Comparison of ENCODE assay signal across 8 cellular contexts in the genomic region with DNA sequence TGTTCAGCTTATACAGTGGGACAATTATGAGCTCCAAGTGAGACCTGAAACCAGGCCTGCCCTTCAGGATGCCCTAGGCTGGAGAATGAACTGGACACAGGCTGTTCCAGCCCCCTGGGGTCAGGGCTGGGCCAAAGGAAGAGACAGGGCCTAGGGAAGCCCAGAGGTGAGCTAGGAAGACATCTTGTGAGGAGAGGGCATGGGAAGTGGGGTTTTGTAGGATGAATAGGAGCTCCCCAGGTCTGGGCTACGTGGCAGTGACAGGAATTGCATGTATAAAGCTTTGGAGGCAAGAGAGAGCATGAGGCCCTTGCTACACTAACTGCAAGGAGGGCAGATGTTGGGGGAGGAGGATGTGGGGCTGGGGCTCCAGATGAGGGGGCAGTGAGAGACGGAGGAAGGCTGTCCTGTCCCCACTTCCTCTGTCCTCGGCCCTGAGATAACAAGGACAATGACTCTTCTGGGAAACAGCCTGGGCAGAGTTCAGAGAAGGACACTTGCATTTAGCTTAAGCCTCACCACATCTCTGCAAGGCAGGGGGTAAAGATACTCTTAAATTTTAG. TPM values are rescaled to one million over a fixed set of nuclear protein-coding genes. Genes with fewer than 3 reads are reported as not detected.
DNase-seq lines count a peak whose midpoint lies in the region; TF ChIP-seq lines count a peak whose summit lies in the region.
"Had no signal": no experiment of that assay in that cellular context is flagged by ENCODE, and none has a peak within 500 bp of the region (broad histone marks: within the 10 kb centered on the region; RNA-seq: fewer than 3 reads in every experiment).

No MANE protein-coding gene starts in this region.

- H3K36me3 ChIP-seq in spleen (peaks cover 0 to 32% (median 25%) of the 10 kb centered on the region in 6 donors), WERI-Rb-1 (peaks cover 16% of the 10 kb centered on the region)

- H3K9me3 ChIP-seq in spleen: no peaks in the 10 kb centered on the region
- H3K9me3 ChIP-seq in WERI-Rb-1 (ENCODE audit: severe bottlenecking): no peaks in the 10 kb centered on the region

- H3K27me3 ChIP-seq in spleen (replicated peaks in 1 of 7): peaks cover 0 to 43% (median 13%) of the 10 kb centered on the region in 7 donors
- no peaks in the 10 kb centered on the region for H3K27me3 ChIP-seq in WERI-Rb-1 (ENCODE audit: insufficient read depth, low read depth, severe bottlenecking)

- no peaks in the 10 kb centered on the region for H3K9me3 Mint-ChIP-seq in chondrocyte (ENCODE audit: low read depth)

- peak overlapping the region; percentile 67 for H3K4me3 Mint-ChIP-seq in chondrocyte (ENCODE audit: unreplicated experiment)

- H3K27me3 Mint-ChIP-seq in chondrocyte (ENCODE audit: low read depth): no peaks in the 10 kb centered on the region

- peak overlapping the region; percentile 87 for H3K27ac Mint-ChIP-seq in chondrocyte (ENCODE audit: unreplicated experiment)

- H3K4me3 ChIP-seq in spleen: peak overlapping the region in 1 of 8 donors; percentile 77
- H3K4me3 ChIP-seq in WERI-Rb-1 (ENCODE audit: low read depth, low read length): no peak overlapping the region
- H3K4me3 ChIP-seq: PC-9 had no signal

- TF ChIP-seq CTCF in chondrocyte (IDR thresholded peaks at IDR 0.05): no peak
- TF ChIP-seq CTCF in spleen (IDR thresholded peaks at IDR 0.05 in 8 of 11, conservative IDR thresholded peaks at IDR 0.05 in 3 of 11): no peak
- TF ChIP-seq CTCF in WERI-Rb-1 (IDR thresholded peaks at IDR 0.05; ENCODE audit: low read depth, low read length): no peak

- TF ChIP-seq POLR2A in spleen (IDR thresholded peaks at IDR 0.05): no peak
- no peak for TF ChIP-seq POLR2A in erythroblast (IDR thresholded peaks at IDR 0.05; ENCODE audit: low read length)

- H3K4me1 Mint-ChIP-seq in chondrocyte (ENCODE audit: low read depth): peaks cover 35% of the 10 kb centered on the region

- intact Hi-C loops in spleen (cut with DNase I; ENCODE audit: low total_unique reads): no loop called here

- peaks cover 3% of the 10 kb centered on the region for H3K36me3 Mint-ChIP-seq in chondrocyte (ENCODE audit: low read depth)

- H3K27ac ChIP-seq in spleen (peak overlapping the region; percentile 63 to 91 (median 84)), WERI-Rb-1 (no peak overlapping the region)
- H3K27ac ChIP-seq: PC-9 had no signal

- H3K4me1 ChIP-seq in spleen: peaks cover 37 to 96% (median 80%) of the 10 kb centered on the region in 6 donors

- 8 to 19% (median 9%) methylated on average over 3 of the region's 3 CpGs for WGBS in spleen, 5 donors

- DNase-seq in MV-4-11 (lab: John Stamatoyannopoulos, UW): peak; percentile 39
- DNase-seq in chondrocyte (ENCODE audit: low spot score): no peak
- DNase-seq in spleen: no peak
- no peak for DNase-seq in WERI-Rb-1
- no peak for DNase-seq in erythroblast (lab: John Stamatoyannopoulos, UW)
- no peak for DNase-seq in activated CD8-positive, alpha-beta memory T cell treated with anti-CD3 and anti-CD28 coated beads, Interleukin-2, amount 50 U/mL, for 48 hours
- DNase-seq: activated T-cell treated with anti-CD3 and anti-CD28 coated beads, Interleukin-2, amount 50 U/mL, for 1 hour; PC-9 had no signal

RNA-seq across cellular contexts. Expression of a gene that starts 1.5 kb away (rescaled TPM):
- total RNA-seq in chondrocyte: 5.4 to 5.8 TPM in 2 of 3 replicates, not detected in the other
- total RNA-seq in spleen: 10 to 100 TPM in 5 of 7 donors, 1 to 10 TPM in 2; 8.7 to 16.1 (median 11.6) TPM
- 1 to 10 TPM; 2.1 to 4.4 (median 3.8) TPM for polyA plus RNA-seq in spleen
- total RNA-seq: PC-9 had no signal

RNA-seq across cellular contexts. Expression of a gene that starts 18.4 kb away (rescaled TPM):
- total RNA-seq in chondrocyte: 18.6 to 22.0 TPM (median 19.5 TPM) in 3 replicates
- total RNA-seq in spleen: 10 to 100 TPM; 18.9 to 27.1 (median 25.7) TPM
- polyA plus RNA-seq in spleen: 10 to 100 TPM; 10.8 to 21.1 (median 12.0) TPM

RNA-seq across cellular contexts. Expression of a gene that starts 22.9 kb away (rescaled TPM):
- total RNA-seq in chondrocyte (0.15 to 3.3 TPM (median 2.2 TPM) in 3 replicates), spleen (1 to 10 TPM; 3.4 to 9.2 (median 5.4) TPM)
- polyA plus RNA-seq in spleen: 1 to 10 TPM in 1 of 3 donors, under 1 TPM in 2; 0.80 to 2.3 (median 0.96) TPM
- total RNA-seq: PC-9 had no signal

RNA-seq across cellular contexts. Expression of a gene that starts 35.4 kb away (rescaled TPM):
- total RNA-seq in chondrocyte: 60.9 to 69.3 TPM (median 68.2 TPM) in 3 replicates
- 10 to 100 TPM; 49.4 to 74.1 (median 62.8) TPM for total RNA-seq in spleen
- 10 to 100 TPM; 52.4 to 82.2 (median 71.4) TPM for polyA plus RNA-seq in spleen

RNA-seq across cellular contexts. Expression of a gene that starts 50.8 kb away (rescaled TPM):
- total RNA-seq in chondrocyte: 65.8 to 101 TPM (median 98.4 TPM) in 3 replicates
- 100 to 1,000 TPM in 3 of 7 donors, 10 to 100 TPM in 4; 62.8 to 131 (median 98.6) TPM for total RNA-seq in spleen
- 10 to 100 TPM; 31.0 to 63.9 (median 37.6) TPM for polyA plus RNA-seq in spleen
